19 cellular contexts compared by ENCODE assay signal in the genomic region with DNA sequence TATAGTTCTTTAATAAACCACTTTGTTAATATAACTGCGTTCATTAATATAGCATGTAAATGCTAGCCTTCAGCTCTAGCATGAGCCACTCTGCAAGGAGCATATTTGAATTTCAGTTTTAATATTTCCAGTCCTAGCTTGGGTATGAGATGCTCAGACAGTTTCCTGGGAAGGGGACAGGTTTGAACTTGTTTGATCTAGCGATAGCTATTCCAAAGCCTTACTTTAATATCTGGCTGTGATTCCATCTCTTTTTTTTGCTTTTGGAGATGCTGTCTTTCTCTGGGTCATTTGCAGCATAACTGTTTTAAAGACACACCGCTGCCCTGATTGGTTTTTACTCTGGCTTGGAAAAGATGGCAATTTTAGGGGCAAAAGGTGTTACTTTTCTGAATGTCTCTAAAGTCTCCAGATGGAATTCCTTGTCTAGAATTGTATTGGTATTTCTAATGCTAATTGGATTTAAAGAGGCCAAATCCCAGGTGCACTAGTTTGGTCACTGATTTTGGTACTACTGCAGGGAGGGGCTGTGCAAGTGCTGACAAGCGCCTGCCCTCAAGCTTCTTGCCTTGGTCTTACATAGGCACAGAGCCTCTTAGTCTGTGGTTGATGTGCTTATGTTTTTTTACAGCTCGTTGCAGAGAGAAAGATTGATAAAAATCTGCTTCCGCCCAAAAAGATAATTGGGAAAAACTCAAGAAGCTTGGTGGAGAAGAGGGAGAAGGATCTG. TPM values are rescaled to one million over a fixed set of nuclear protein-coding genes. Genes with fewer than 3 reads are reported as not detected.
A peak's percentile ranks its signal among the peaks of the same experiment; 100 is the strongest.
DNase-seq lines count a peak whose midpoint lies in the region; ATAC-seq and TF ChIP-seq lines count a peak whose summit lies in the region.
"Had no signal": no experiment of that assay in that cellular context is flagged by ENCODE, and none has a peak within 500 bp of the region (broad histone marks: within the 10 kb centered on the region; RNA-seq: fewer than 3 reads in every experiment).

No MANE protein-coding gene starts in this region.

- no peak overlapping the region for H3K4me3 ChIP-seq in spleen
- H3K4me3 ChIP-seq: right lobe of liver had no signal

- no peak overlapping the region for H3K27ac Mint-ChIP-seq in activated naive CD4-positive, alpha-beta T cell treated with anti-CD3 and anti-CD28 coated beads, Interleukin-2, amount 50 U/mL, for 24 hours
- H3K27ac Mint-ChIP-seq in T-cell (peak overlapping the region; percentile 12 to 14), glutamatergic neuron (ENCODE audit: unreplicated experiment) (no peak overlapping the region)
- H3K27ac Mint-ChIP-seq in stimulated activated memory B cell treated with anti-CD40 and anti-IgM and Interleukin-4, amounts not matched to agents 10 μg/mL and 1 μg/mL and 100 μg/mL, for 72 hours, result peak overlapping the region; percentile 37

- H3K4me3 Mint-ChIP-seq in activated naive CD4-positive, alpha-beta T cell treated with anti-CD3 and anti-CD28 coated beads, Interleukin-2, amount 50 U/mL, for 24 hours, result peak overlapping the region; percentile 15
- H3K4me3 Mint-ChIP-seq in T-cell (no peak overlapping the region), glutamatergic neuron (ENCODE audit: unreplicated experiment) (peak overlapping the region; percentile 96)
- H3K4me3 Mint-ChIP-seq in stimulated activated memory B cell treated with anti-CD40 and anti-IgM and Interleukin-4, amounts not matched to agents 10 μg/mL and 1 μg/mL and 100 μg/mL, for 72 hours, result no peak overlapping the region

- TF ChIP-seq POLR2A in spleen (IDR thresholded peaks at IDR 0.05), result no peak

- no peaks in the 10 kb centered on the region for H3K9me3 ChIP-seq in spleen
- H3K9me3 ChIP-seq: right lobe of liver, stomach had no signal

- no peak for ATAC-seq in T-cell (replicated peaks in 1 of 4)
- ATAC-seq in stimulated activated memory B cell treated with anti-CD40 and anti-IgM and Interleukin-4, amounts not matched to agents 10 μg/mL and 1 μg/mL and 100 μg/mL, for 72 hours, result no peak
- ATAC-seq: left cardiac atrium, right lobe of liver had no signal

- no peak for DNase-seq in activated naive CD4-positive, alpha-beta T cell treated with Interleukin-2 at 50 U/mL for 16 hours
- DNase-seq in T-cell (no peak), glutamatergic neuron (no peak), LoVo (ENCODE audit: low spot score) (no peak), HuH-7.5 (ENCODE audit: low spot score) (no peak), spleen (no peak)
- DNase-seq: activated effector memory CD4-positive, alpha-beta T cell treated with anti-CD3 and anti-CD28 coated beads, Interleukin-2, amount 50 U/mL, for 16 hours; aorta; COR-L47; GOT3; left cardiac atrium; midbrain; NCI-H1436; right lobe of liver; stomach had no signal

- CTCF ChIA-PET in T-cell (lab: Charles Lee), result interaction anchor here (1.2 to 1.7 kb wide), 2 partner anchors 11 to 46 kb away, joined by 5 read pairs; no protein-coding TSS in a partner anchor

- no peaks in the 10 kb centered on the region for H3K27me3 ChIP-seq in spleen (replicated peaks in 1 of 7)
- H3K27me3 ChIP-seq: right lobe of liver, stomach had no signal

- H3K4me1 Mint-ChIP-seq in activated naive CD4-positive, alpha-beta T cell treated with anti-CD3 and anti-CD28 coated beads, Interleukin-2, amount 50 U/mL, for 24 hours, result peaks cover 58% of the 10 kb centered on the region
- H3K4me1 Mint-ChIP-seq in T-cell (peaks cover 30 to 58% (median 53%) of the 10 kb centered on the region in 3 donors), glutamatergic neuron (ENCODE audit: low read depth, unreplicated experiment) (peaks cover 21% of the 10 kb centered on the region)
- peaks cover 61% of the 10 kb centered on the region for H3K4me1 Mint-ChIP-seq in stimulated activated memory B cell treated with anti-CD40 and anti-IgM and Interleukin-4, amounts not matched to agents 10 μg/mL and 1 μg/mL and 100 μg/mL, for 72 hours

- POLR2A ChIA-PET in T-cell (lab: Charles Lee), result interaction anchor here in 1 of 2 donors (0.5 kb wide), 1 partner anchor 240 kb away, joined by 3 read pairs; no protein-coding TSS in a partner anchor

- peaks cover 3% of the 10 kb centered on the region for H3K36me3 Mint-ChIP-seq in activated naive CD4-positive, alpha-beta T cell treated with anti-CD3 and anti-CD28 coated beads, Interleukin-2, amount 50 U/mL, for 24 hours
- peaks cover 19% of the 10 kb centered on the region for H3K36me3 Mint-ChIP-seq in T-cell
- peaks cover 4% of the 10 kb centered on the region for H3K36me3 Mint-ChIP-seq in glutamatergic neuron (ENCODE audit: unreplicated experiment)
- H3K36me3 Mint-ChIP-seq in stimulated activated memory B cell treated with anti-CD40 and anti-IgM and Interleukin-4, amounts not matched to agents 10 μg/mL and 1 μg/mL and 100 μg/mL, for 72 hours, result peaks cover 14% of the 10 kb centered on the region

- intact Hi-C loops in spleen (cut with DNase I; ENCODE audit: low total_unique reads), result no loop called here

- H3K27ac ChIP-seq in spleen, result peak overlapping the region in 1 of 8 donors; percentile 57
- H3K27ac ChIP-seq: right lobe of liver had no signal

- H3K27me3 Mint-ChIP-seq in activated naive CD4-positive, alpha-beta T cell treated with anti-CD3 and anti-CD28 coated beads, Interleukin-2, amount 50 U/mL, for 24 hours, result no peaks in the 10 kb centered on the region
- no peaks in the 10 kb centered on the region for H3K27me3 Mint-ChIP-seq in T-cell
- peaks cover 10% of the 10 kb centered on the region for H3K27me3 Mint-ChIP-seq in glutamatergic neuron (ENCODE audit: unreplicated experiment)
- H3K27me3 Mint-ChIP-seq in stimulated activated memory B cell treated with anti-CD40 and anti-IgM and Interleukin-4, amounts not matched to agents 10 μg/mL and 1 μg/mL and 100 μg/mL, for 72 hours, result no peaks in the 10 kb centered on the region

- no peak for TF ChIP-seq CTCF in glutamatergic neuron (IDR thresholded peaks at IDR 0.05; ENCODE audit: partially characterized antibody, unreplicated experiment)
- TF ChIP-seq CTCF in spleen (IDR thresholded peaks at IDR 0.05 in 8 of 11, conservative IDR thresholded peaks at IDR 0.05 in 3 of 11), result no peak

- 78 to 89% (median 80%) methylated on average over 6 of the region's 6 CpGs for WGBS in spleen, 5 donors

- H3K4me1 ChIP-seq in spleen, result peaks cover 22 to 68% (median 44%) of the 10 kb centered on the region in 6 donors

- H3K36me3 ChIP-seq in spleen, result peaks cover 0 to 57% (median 33%) of the 10 kb centered on the region in 6 donors

- no peaks in the 10 kb centered on the region for H3K9me3 Mint-ChIP-seq in activated naive CD4-positive, alpha-beta T cell treated with anti-CD3 and anti-CD28 coated beads, Interleukin-2, amount 50 U/mL, for 24 hours
- H3K9me3 Mint-ChIP-seq in T-cell (no peaks in the 10 kb centered on the region), glutamatergic neuron (ENCODE audit: unreplicated experiment) (peaks cover 13% of the 10 kb centered on the region)
- H3K9me3 Mint-ChIP-seq in stimulated activated memory B cell treated with anti-CD40 and anti-IgM and Interleukin-4, amounts not matched to agents 10 μg/mL and 1 μg/mL and 100 μg/mL, for 72 hours, result no peaks in the 10 kb centered on the region

RNA-seq across cellular contexts. Expression of a gene that starts 2.8 kb away (rescaled TPM):
- 100 to 1,000 TPM; 152 to 171 (median 157) TPM for total RNA-seq in T-cell
- total RNA-seq in glutamatergic neuron (ENCODE audit: unreplicated experiment), result 280 TPM
- 10 to 100 TPM; 72.5 to 92.7 (median 86.2) TPM for total RNA-seq in spleen
- polyA plus RNA-seq in spleen, result 10 to 100 TPM; 18.9 to 45.1 (median 41.7) TPM

RNA-seq across cellular contexts. Expression of a gene that starts 4.4 kb away (rescaled TPM):
- total RNA-seq in T-cell (1 to 10 TPM; 2.8 to 8.8 (median 4.5) TPM), glutamatergic neuron (ENCODE audit: unreplicated experiment) (2.7 TPM), spleen (1 to 10 TPM in 6 of 7 donors, under 1 TPM in 1; 0.74 to 2.2 (median 1.6) TPM)
- 1 to 10 TPM; 2.2 to 5.8 (median 4.4) TPM for polyA plus RNA-seq in spleen

RNA-seq across cellular contexts. Expression of a gene that starts 13.3 kb away (rescaled TPM):
- total RNA-seq in T-cell, result 1 to 10 TPM in 4 of 5 donors, under 1 TPM in 1; 0.75 to 1.9 (median 1.4) TPM
- total RNA-seq in glutamatergic neuron (ENCODE audit: unreplicated experiment), result 0.59 TPM
- 10 to 100 TPM in 5 of 7 donors, 1 to 10 TPM in 2; 7.9 to 20.2 (median 10.8) TPM for total RNA-seq in spleen
- 1 to 10 TPM; 1.0 to 7.8 (median 3.5) TPM for polyA plus RNA-seq in spleen
- total RNA-seq: fibroblast of villous mesenchyme had no signal

RNA-seq across cellular contexts. Expression of a gene that starts 36.9 kb away (rescaled TPM):
- 1 to 10 TPM in 4 of 5 donors, under 1 TPM in 1; 0.38 to 2.2 (median 1.7) TPM for total RNA-seq in T-cell
- 6.3 TPM for total RNA-seq in glutamatergic neuron (ENCODE audit: unreplicated experiment)
- 1,000 to 10,000 TPM in 1 of 7 donors, 100 to 1,000 TPM in 6; 351 to 1,070 (median 406) TPM for total RNA-seq in spleen
- polyA plus RNA-seq in spleen, result 1,000 to 10,000 TPM in 2 of 3 donors, 100 to 1,000 TPM in 1; 287 to 1,994 (median 1,275) TPM
- total RNA-seq: activated CD8-positive, alpha-beta memory T cell treated with anti-CD3 and anti-CD28 coated beads for 36 hours had no signal

RNA-seq across cellular contexts. Expression of a gene that starts 47.7 kb away (rescaled TPM):
- total RNA-seq in T-cell (10 to 100 TPM; 12.2 to 17.0 (median 15.7) TPM), glutamatergic neuron (ENCODE audit: unreplicated experiment) (8.9 TPM), spleen (10 to 100 TPM in 1 of 7 donors, 1 to 10 TPM in 6; 4.4 to 14.2 (median 8.6) TPM)
- 1 to 10 TPM; 4.6 to 7.3 (median 4.8) TPM for polyA plus RNA-seq in spleen

Comparison
In these comparisons a context has a peak if more than half of its experiments do, and no peak if none do; other contexts are left out.
1. H3K27ac Mint-ChIP-seq: peak in T-cell (2 of 2) and stimulated activated memory B cell treated with anti-CD40 and anti-IgM and Interleukin-4, amounts not matched to agents 10 μg/mL and 1 μg/mL and 100 μg/mL, for 72 hours (single experiment); none in activated naive CD4-positive, alpha-beta T cell treated with anti-CD3 and anti-CD28 coated beads, Interleukin-2, amount 50 U/mL, for 24 hours (single experiment) and glutamatergic neuron (single experiment).
2. H3K4me3 Mint-ChIP-seq: peak in activated naive CD4-positive, alpha-beta T cell treated with anti-CD3 and anti-CD28 coated beads, Interleukin-2, amount 50 U/mL, for 24 hours (single experiment) and glutamatergic neuron (single experiment); none in T-cell (0 of 3) and stimulated activated memory B cell treated with anti-CD40 and anti-IgM and Interleukin-4, amounts not matched to agents 10 μg/mL and 1 μg/mL and 100 μg/mL, for 72 hours (single experiment).